ENCODE assay signal across 28 cellular contexts in the genomic region with DNA sequence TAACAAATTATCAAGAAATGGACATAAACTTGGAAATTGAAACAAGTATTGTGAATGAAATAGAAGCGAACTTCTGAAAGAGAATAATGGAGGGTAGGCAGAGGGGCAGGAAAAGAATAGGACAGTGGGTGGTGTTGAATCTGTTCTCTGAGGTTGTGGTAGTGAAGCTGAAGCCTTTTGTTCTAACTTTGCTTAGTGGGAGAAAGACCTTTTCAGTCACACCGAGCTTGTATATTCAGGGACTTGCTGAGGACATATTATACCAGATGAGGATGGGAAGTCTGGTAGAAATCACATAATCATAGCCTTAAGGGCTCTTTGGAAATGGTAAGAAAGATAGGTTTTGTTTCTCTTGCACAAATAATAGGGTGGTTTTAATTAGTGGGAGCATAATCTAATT.
"Had no signal": no experiment of that assay in that cellular context is flagged by ENCODE, and none has a peak within 500 bp of the region (broad histone marks: within the 10 kb centered on the region; RNA-seq: fewer than 3 reads in every experiment).

No MANE protein-coding gene starts in this region.

- ATAC-seq: activated CD8-positive, alpha-beta memory T cell treated with anti-CD3 and anti-CD28 coated beads, Interleukin-2, amount 10 ng/mL, durations not matched to agents 7 days and 5 days; activated T-helper 17 cell treated with anti-CD3 and anti-CD28 coated beads, Interleukin-2, amount 50 U/mL, for 72 hours; Panc1; Right ventricle myocardium inferior; T-helper 17 cell had no signal

- H3K9me3 Mint-ChIP-seq: activated B cell treated with CpG ODN at 0.5 μM for 24 hours; activated CD4-positive, alpha-beta T cell treated with anti-CD3 and anti-CD28 coated beads, Interleukin-2, amount 10 ng/mL, durations not matched to agents 24 days and 14 days; activated naive CD4-positive, alpha-beta T cell treated with anti-CD3 and anti-CD28 coated beads for 36 hours; activated T-cell treated with anti-CD3 and anti-CD28 coated beads, Interleukin-2, amount 50 U/mL, for 24 hours; activated T-helper 17 cell treated with anti-CD3 and anti-CD28 coated beads, Interleukin-2, amount 50 U/mL, for 72 hours; central memory CD8-positive, alpha-beta T cell had no signal

- H3K4me3 Mint-ChIP-seq: activated B cell treated with CpG ODN at 0.5 μM for 24 hours; activated CD4-positive, alpha-beta T cell treated with anti-CD3 and anti-CD28 coated beads, Interleukin-2, amount 10 ng/mL, durations not matched to agents 24 days and 14 days; activated CD8-positive, alpha-beta memory T cell treated with anti-CD3 and anti-CD28 coated beads, Interleukin-2, amount 10 ng/mL, durations not matched to agents 7 days and 5 days; activated naive CD4-positive, alpha-beta T cell treated with anti-CD3 and anti-CD28 coated beads for 36 hours; activated naive CD8-positive, alpha-beta T cell; activated T-cell treated with anti-CD3 and anti-CD28 coated beads, Interleukin-2, amount 50 U/mL, for 24 hours; activated T-helper 17 cell treated with anti-CD3 and anti-CD28 coated beads, Interleukin-2, amount 50 U/mL, for 72 hours; brain; central memory CD8-positive, alpha-beta T cell; T-helper 17 cell had no signal

- FAIRE-seq: astrocyte had no signal

- H3K27me3 Mint-ChIP-seq: activated B cell treated with CpG ODN at 0.5 μM for 24 hours; activated CD4-positive, alpha-beta T cell treated with anti-CD3 and anti-CD28 coated beads, Interleukin-2, amount 10 ng/mL, durations not matched to agents 24 days and 14 days; activated CD8-positive, alpha-beta memory T cell treated with anti-CD3 and anti-CD28 coated beads, Interleukin-2, amount 10 ng/mL, durations not matched to agents 7 days and 5 days; activated naive CD8-positive, alpha-beta T cell; activated T-cell treated with anti-CD3 and anti-CD28 coated beads, Interleukin-2, amount 50 U/mL, for 24 hours; activated T-helper 17 cell treated with anti-CD3 and anti-CD28 coated beads, Interleukin-2, amount 50 U/mL, for 72 hours; brain; central memory CD8-positive, alpha-beta T cell; T-helper 17 cell had no signal

- H3K36me3 Mint-ChIP-seq: activated CD8-positive, alpha-beta memory T cell treated with anti-CD3 and anti-CD28 coated beads, Interleukin-2, amount 10 ng/mL, durations not matched to agents 7 days and 5 days; activated naive CD8-positive, alpha-beta T cell; brain had no signal

- DNase-seq: activated B cell treated with CpG ODN at 0.5 μM for 24 hours; activated CD4-positive, alpha-beta T cell treated with anti-CD3 and anti-CD28 coated beads for 1 hour; activated CD4-positive, alpha-beta T cell treated with anti-CD3 and anti-CD28 coated beads, Interleukin-2, amount 10 ng/mL, durations not matched to agents 24 days and 14 days; activated CD4-positive, alpha-beta T cell treated with anti-CD3 and anti-CD28 coated beads, Interleukin-2, amount 50 U/mL, for 48 hours; activated CD8-positive, alpha-beta memory T cell treated with anti-CD3 and anti-CD28 coated beads, Interleukin-2, amount 10 ng/mL, durations not matched to agents 7 days and 5 days; activated gamma-delta T cell; activated naive CD4-positive, alpha-beta T cell treated with anti-CD3 and anti-CD28 coated beads for 36 hours; activated T-cell treated with anti-CD3 and anti-CD28 coated beads, Interleukin-2, amount 50 U/mL, for 24 hours; amygdala; NCI-H1092; NCI-H1417; NCI-H1930; NCI-H2171; NCI-H226; NCI-H526; NCI-H82; NK-92 treated with Interleukin-12 subunit alpha and Interleukin-12 subunit beta, amount 100 ng/mL, for 24 hours; OCI-M1; RPMI8226; T-helper 17 cell; T-helper 9 cell had no signal

- H3K4me1 Mint-ChIP-seq: activated B cell treated with CpG ODN at 0.5 μM for 24 hours; activated CD4-positive, alpha-beta T cell treated with anti-CD3 and anti-CD28 coated beads, Interleukin-2, amount 10 ng/mL, durations not matched to agents 24 days and 14 days; activated CD8-positive, alpha-beta memory T cell treated with anti-CD3 and anti-CD28 coated beads, Interleukin-2, amount 10 ng/mL, durations not matched to agents 7 days and 5 days; activated T-helper 17 cell treated with anti-CD3 and anti-CD28 coated beads, Interleukin-2, amount 50 U/mL, for 72 hours; brain; central memory CD8-positive, alpha-beta T cell had no signal

- H3K27ac Mint-ChIP-seq: activated B cell treated with CpG ODN at 0.5 μM for 24 hours; activated CD4-positive, alpha-beta T cell treated with anti-CD3 and anti-CD28 coated beads, Interleukin-2, amount 10 ng/mL, durations not matched to agents 24 days and 14 days; activated CD8-positive, alpha-beta memory T cell treated with anti-CD3 and anti-CD28 coated beads, Interleukin-2, amount 10 ng/mL, durations not matched to agents 7 days and 5 days; activated naive CD4-positive, alpha-beta T cell treated with anti-CD3 and anti-CD28 coated beads for 36 hours; activated naive CD8-positive, alpha-beta T cell; activated T-cell treated with anti-CD3 and anti-CD28 coated beads, Interleukin-2, amount 50 U/mL, for 24 hours; activated T-helper 17 cell treated with anti-CD3 and anti-CD28 coated beads, Interleukin-2, amount 50 U/mL, for 72 hours; T-helper 17 cell had no signal
